In the genomic region with DNA sequence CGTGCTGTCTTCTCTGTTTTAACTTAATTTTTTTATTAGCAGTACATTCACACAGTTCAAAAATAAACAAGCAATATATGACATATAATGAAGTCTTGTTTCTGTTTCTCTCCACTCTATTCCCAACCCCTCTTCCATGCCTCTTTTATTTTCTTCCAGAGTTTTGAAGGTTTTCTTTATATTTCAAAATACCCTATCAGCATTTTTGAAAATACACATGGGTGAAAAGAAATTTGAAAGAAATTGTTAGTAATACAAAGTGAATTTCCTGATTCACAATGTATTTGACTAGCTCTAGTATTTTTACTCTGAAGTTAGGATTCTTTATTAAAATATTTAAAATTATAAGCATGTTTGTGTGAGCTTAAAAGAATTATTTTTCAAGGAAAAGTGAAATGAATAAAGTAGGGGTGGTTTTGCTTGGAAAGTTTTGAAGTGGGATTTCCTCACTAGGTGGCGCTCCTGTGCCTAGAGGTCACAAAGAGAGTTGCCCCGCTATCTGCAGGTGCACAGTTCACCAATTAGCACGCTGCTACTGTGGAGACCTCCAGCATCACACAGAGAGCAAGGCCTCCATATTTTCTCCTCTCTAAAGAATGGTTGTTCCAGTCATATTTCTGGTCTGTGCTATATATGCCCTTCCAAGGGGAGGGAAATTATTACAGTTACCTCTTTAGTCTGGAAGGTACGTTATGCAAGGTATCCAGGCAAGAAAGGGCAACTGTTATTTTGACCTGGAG, we compare ENCODE assay signal across 8 cellular contexts. TPM values are rescaled to one million over a fixed set of nuclear protein-coding genes. Genes with fewer than 3 reads are reported as not detected.
A peak's percentile ranks its signal among the peaks of the same experiment; 100 is the strongest.
DNase-seq lines count a peak whose midpoint lies in the region; ATAC-seq and TF ChIP-seq lines count a peak whose summit lies in the region.

No MANE protein-coding gene starts in this region.

- intact Hi-C loops in PC-9 (cut with micrococcal nuclease; ENCODE audit: unreplicated experiment): no loop called here

- H3K36me3 ChIP-seq in PC-9 (ENCODE audit: low read depth): no peaks in the 10 kb centered on the region

- TF ChIP-seq CTCF in C4-2B (conservative IDR thresholded peaks at IDR 0.05) (peak; percentile 88), HL-60 (IDR thresholded peaks at IDR 0.05; ENCODE audit: insufficient read depth, low read length) (peak; percentile 41), PC-9 (conservative IDR thresholded peaks at IDR 0.05) (peak; percentile 80)

- ATAC-seq in GM18870 (IDR thresholded peaks at IDR 0.05; ENCODE audit: unreplicated experiment): peak; percentile 68

- no peak overlapping the region for H3K4me2 ChIP-seq in PC-9

- no peaks in the 10 kb centered on the region for H3K9me2 ChIP-seq in PC-9 (ENCODE audit: insufficient read depth)

- H3K27me3 ChIP-seq in HL-60 (ENCODE audit: insufficient read depth, poor library complexity, severe bottlenecking): no peaks in the 10 kb centered on the region
- H3K27me3 ChIP-seq in PC-9 (ENCODE audit: insufficient read depth, low read depth): peaks cover 41% of the 10 kb centered on the region

- no peaks in the 10 kb centered on the region for H3K4me1 ChIP-seq in PC-9 (replicated peaks; ENCODE audit: insufficient read depth)

- no peaks in the 10 kb centered on the region for H4K20me1 ChIP-seq in PC-9 (ENCODE audit: insufficient read depth)

- CTCF ChIA-PET in PC-9 (lab: Charles Lee): no interaction called here

- no TSS peak for BruUV-seq in PC-9 (replicated peaks; lab: Mats Ljungman, UMichigan)

- no peak overlapping the region for H2AFZ ChIP-seq in PC-9

- POLR2A ChIA-PET in PC-9 (lab: Charles Lee; ENCODE audit: unreplicated experiment): no interaction called here

- H3F3A ChIP-seq in PC-9 (ENCODE audit: insufficient read depth, low read depth): no peaks in the 10 kb centered on the region

- H3K4me3 ChIP-seq in HL-60 (replicated peaks; ENCODE audit: insufficient read depth, low read length) (no peak overlapping the region), PC-9 (no peak overlapping the region)

- no peaks in the 10 kb centered on the region for H3K9me3 ChIP-seq in PC-9 (ENCODE audit: insufficient read depth, low read depth)

- no peaks in the 10 kb centered on the region for H3K79me2 ChIP-seq in PC-9 (ENCODE audit: low read depth)

- peak; percentile 6 to 57 for DNase-seq in HL-60 (ENCODE audit: low read depth in 1 of 2, low spot score in 1 of 2)
- DNase-seq in PC-9: peak in 1 of 2 experiments; percentile 26
- peak; percentile 44 for DNase-seq in activated naive CD4-positive, alpha-beta T cell treated with Interleukin-2 at 50 U/mL for 16 hours
- DNase-seq in iPS DF 19.7 (ENCODE audit: low read depth, low spot score): peak; percentile 38
- DNase-seq in stimulated activated CD4-positive, alpha-beta T cell treated with anti-CD3 and anti-CD28 coated beads, Interleukin-2, amount 100 ng/mL, for 24 hours: peak; percentile 69
- DNase-seq in occipital lobe (lab: John Stamatoyannopoulos, UW): no peak

- H3K27ac ChIP-seq in C4-2B: no peak overlapping the region
- H3K27ac ChIP-seq in HL-60 (replicated peaks): no peak overlapping the region
- H3K27ac ChIP-seq in PC-9: no peak overlapping the region

RNA-seq across cellular contexts. Expression of a gene that starts 37.6 kb away (rescaled TPM):
- total RNA-seq in PC-9 (2021) (not detected in 2 replicates), occipital lobe (4.2 TPM)
